In the genomic region with DNA sequence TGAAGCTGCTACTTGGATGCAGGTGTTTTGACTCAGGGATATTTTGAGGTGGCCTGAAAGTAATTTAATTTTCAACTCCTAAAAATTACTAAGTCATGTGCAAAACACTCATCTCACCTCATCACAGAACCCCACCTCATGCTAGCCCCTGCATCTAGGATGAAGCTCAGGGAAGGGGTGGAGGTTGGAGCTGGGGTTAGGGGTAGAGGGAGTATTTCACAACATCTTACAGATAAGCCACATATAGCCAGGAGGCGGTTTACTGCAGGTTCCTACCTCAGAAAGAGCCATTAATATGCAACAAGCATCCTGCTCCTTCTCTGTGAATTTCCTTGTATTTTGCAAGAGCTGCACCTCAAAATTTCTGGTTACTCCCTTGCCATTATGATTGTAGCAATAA, we compare ENCODE assay signal across 17 cellular contexts.
"Had no signal": no experiment of that assay in that cellular context is flagged by ENCODE, and none has a peak within 500 bp of the region (broad histone marks: within the 10 kb centered on the region; RNA-seq: fewer than 3 reads in every experiment).

No MANE protein-coding gene starts in this region.

- H3K4me3 ChIP-seq: colonic mucosa, left lung, right atrium auricular region, suprapubic skin, upper lobe of left lung had no signal

- H3K36me3 ChIP-seq: colonic mucosa, left lung, right atrium auricular region, suprapubic skin, upper lobe of left lung had no signal

- H3K4me1 ChIP-seq: colonic mucosa, left lung, right atrium auricular region, suprapubic skin had no signal

- H3K27ac ChIP-seq: colonic mucosa, left lung, right atrium auricular region, suprapubic skin, upper lobe of left lung had no signal

- H3K27me3 ChIP-seq: colonic mucosa, left lung, right atrium auricular region, suprapubic skin, upper lobe of left lung had no signal

- H3K27ac Mint-ChIP-seq: activated B cell treated with CpG ODN at 0.5 μM for 24 hours; activated CD4-positive, alpha-beta memory T cell treated with anti-CD3 and anti-CD28 coated beads for 36 hours; activated naive CD8-positive, alpha-beta T cell treated with anti-CD3 and anti-CD28 coated beads, Interleukin-2, amount 10 ng/mL, durations not matched to agents 7 days and 5 days; endodermal cell; progenitor cell of endocrine pancreas; stimulated activated naive CD8-positive, alpha-beta T cell treated with anti-CD3 and anti-CD28 coated beads, Interleukin-15, amount 100 ng/mL, for 72 hours; T-helper 2 cell treated with Interferon-gamma antibody and Interleukin-4, amounts not matched to agents 5 μg/mL and 100 μg/mL, for 36 hours had no signal

- H3K4me1 Mint-ChIP-seq: activated B cell treated with CpG ODN at 0.5 μM for 24 hours, brain, endodermal cell had no signal

- H3K36me3 Mint-ChIP-seq: brain had no signal

- DNase-seq: activated B cell treated with CpG ODN at 0.5 μM for 24 hours; activated naive CD4-positive, alpha-beta T cell; activated naive CD8-positive, alpha-beta T cell treated with anti-CD3 and anti-CD28 coated beads, Interleukin-2, amount 10 ng/mL, durations not matched to agents 7 days and 5 days; activated T-cell treated with anti-CD3 and anti-CD28 coated beads for 4 hours; caudate nucleus; colonic mucosa; endodermal cell; left lung; stimulated activated CD4-positive, alpha-beta T cell treated with anti-CD3 and anti-CD28 coated beads, Interleukin-4, amount 100 ng/mL, for 1 hour; stimulated activated naive CD8-positive, alpha-beta T cell treated with anti-CD3 and anti-CD28 coated beads, Interleukin-15, amount 100 ng/mL, for 72 hours; upper lobe of left lung had no signal

- H3K9me3 ChIP-seq: colonic mucosa, suprapubic skin had no signal

- H3K4me3 Mint-ChIP-seq: activated B cell treated with CpG ODN at 0.5 μM for 24 hours; activated CD4-positive, alpha-beta memory T cell treated with anti-CD3 and anti-CD28 coated beads for 36 hours; activated naive CD8-positive, alpha-beta T cell treated with anti-CD3 and anti-CD28 coated beads, Interleukin-2, amount 10 ng/mL, durations not matched to agents 7 days and 5 days; endodermal cell; T-helper 2 cell treated with Interferon-gamma antibody and Interleukin-4, amounts not matched to agents 5 μg/mL and 100 μg/mL, for 36 hours had no signal

- H3K27me3 Mint-ChIP-seq: activated CD4-positive, alpha-beta memory T cell treated with anti-CD3 and anti-CD28 coated beads for 36 hours; brain; progenitor cell of endocrine pancreas; stimulated activated naive CD8-positive, alpha-beta T cell treated with anti-CD3 and anti-CD28 coated beads, Interleukin-15, amount 100 ng/mL, for 72 hours had no signal
